In genomic region chr1:101081496-101082282, GRCh38 we compare ENCODE assay signal across 10 cellular contexts. TPM values are rescaled to one million over a fixed set of nuclear protein-coding genes. Genes with fewer than 3 reads are reported as not detected.
DNase-seq lines count a peak whose midpoint lies in the region; ATAC-seq lines count a peak whose summit lies in the region.
"Had no signal": no experiment of that assay in that cellular context is flagged by ENCODE, and none has a peak within 500 bp of the region (broad histone marks: within the 10 kb centered on the region; RNA-seq: fewer than 3 reads in every experiment).

No MANE protein-coding gene starts in this region.

- peaks cover 14% of the 10 kb centered on the region for H3K9me3 Mint-ChIP-seq in activated naive CD8-positive, alpha-beta T cell treated with anti-CD3 and anti-CD28 coated beads, Interleukin-2, amount 10 ng/mL, durations not matched to agents 7 days and 5 days

- H3K4me1 Mint-ChIP-seq in activated naive CD8-positive, alpha-beta T cell treated with anti-CD3 and anti-CD28 coated beads, Interleukin-2, amount 10 ng/mL, durations not matched to agents 7 days and 5 days: peaks cover 29% of the 10 kb centered on the region

- peak; percentile 67 for ATAC-seq in GM21390 (IDR thresholded peaks at IDR 0.05; ENCODE audit: unreplicated experiment)
- ATAC-seq in activated naive CD8-positive, alpha-beta T cell treated with anti-CD3 and anti-CD28 coated beads, Interleukin-2, amount 10 ng/mL, durations not matched to agents 7 days and 5 days (ENCODE audit: low read depth): peak; percentile 99

- peaks cover 69% of the 10 kb centered on the region for H3K36me3 Mint-ChIP-seq in activated naive CD8-positive, alpha-beta T cell treated with anti-CD3 and anti-CD28 coated beads, Interleukin-2, amount 10 ng/mL, durations not matched to agents 7 days and 5 days

- H3K27ac Mint-ChIP-seq in activated naive CD8-positive, alpha-beta T cell treated with anti-CD3 and anti-CD28 coated beads, Interleukin-2, amount 10 ng/mL, durations not matched to agents 7 days and 5 days: peak overlapping the region; percentile 98

- H3K27me3 Mint-ChIP-seq in activated naive CD8-positive, alpha-beta T cell treated with anti-CD3 and anti-CD28 coated beads, Interleukin-2, amount 10 ng/mL, durations not matched to agents 7 days and 5 days: no peaks in the 10 kb centered on the region

- peak overlapping the region; percentile 74 for H3K4me3 Mint-ChIP-seq in activated naive CD8-positive, alpha-beta T cell treated with anti-CD3 and anti-CD28 coated beads, Interleukin-2, amount 10 ng/mL, durations not matched to agents 7 days and 5 days

- POLR2A ChIA-PET in activated naive CD8-positive, alpha-beta T cell treated with anti-CD3 and anti-CD28 coated beads, Interleukin-2, amount 10 ng/mL, durations not matched to agents 7 days and 5 days (lab: Charles Lee): interaction anchor here (0.7 to 2.1 kb wide), 4 partner anchors 30 to 157 kb away, joined by 3 to 7 read pairs (median 4); no protein-coding TSS in a partner anchor

- DNase-seq in MV-4-11 (lab: John Stamatoyannopoulos, UW) (peak; percentile 13), NCI-H1417 (lab: John Stamatoyannopoulos, UW) (no peak), RPMI8226 (no peak), NCI-H446 treated with DMSO at 0.1 percent for 48 hours (lab: John Stamatoyannopoulos, UW) (no peak), DMS 273 (lab: John Stamatoyannopoulos, UW; ENCODE audit: unreplicated experiment) (no peak)
- peak; percentile 55 for DNase-seq in activated naive CD8-positive, alpha-beta T cell treated with anti-CD3 and anti-CD28 coated beads, Interleukin-2, amount 10 ng/mL, durations not matched to agents 7 days and 5 days
- DNase-seq in stimulated activated CD8-positive, alpha-beta memory T cell treated with anti-CD3 and anti-CD28 coated beads, Interleukin-7, amount 100 ng/mL, for 48 hours (ENCODE audit: extremely low read depth in 1 of 2, low read depth in 1 of 2): peak; percentile 4 to 40
- DNase-seq: effector CD8-positive, alpha-beta T cell; SW 1271 had no signal

RNA-seq across cellular contexts. Expression of gene DPH5, which starts 56.1 kb away (rescaled TPM):
- total RNA-seq in activated naive CD8-positive, alpha-beta T cell treated with anti-CD3 and anti-CD28 coated beads, Interleukin-2, amount 10 ng/mL, durations not matched to agents 7 days and 5 days: 10 to 100 TPM; 32.4 to 37.1 TPM

Comparison
In these comparisons a context has a peak if more than half of its experiments do, and no peak if none do; other contexts are left out.
1. DNase-seq: peak in MV-4-11 (single experiment), activated naive CD8-positive, alpha-beta T cell treated with anti-CD3 and anti-CD28 coated beads, Interleukin-2, amount 10 ng/mL, durations not matched to agents 7 days and 5 days (single experiment) and stimulated activated CD8-positive, alpha-beta memory T cell treated with anti-CD3 and anti-CD28 coated beads, Interleukin-7, amount 100 ng/mL, for 48 hours (2 of 2); none in NCI-H1417 (0 of 3), RPMI8226 (single experiment), NCI-H446 treated with DMSO at 0.1 percent for 48 hours (single experiment) and DMS 273 (single experiment).